In genomic region chr19:42589792-42590191, GRCh38 we compare ENCODE assay signal across 10 cellular contexts. TPM values are rescaled to one million over a fixed set of nuclear protein-coding genes. Genes with fewer than 3 reads are reported as not detected.
"Had no signal": no experiment of that assay in that cellular context is flagged by ENCODE, and none has a peak within 500 bp of the region (broad histone marks: within the 10 kb centered on the region; RNA-seq: fewer than 3 reads in every experiment).

No MANE protein-coding gene starts in this region.

- H3K27ac ChIP-seq: KMS-11 had no signal

- H3K9ac ChIP-seq: KMS-11 had no signal

- DNase-seq: IMR-90, KBM-7, KG1 had no signal

- FAIRE-seq: HepG2, HTR-8/SVneo, K562 had no signal

- H3K4me2 ChIP-seq: KMS-11 had no signal

- ATAC-seq: HepG2, K562 had no signal

- H3K4me3 ChIP-seq: K562 had no signal

RNA-seq across cellular contexts. Expression of gene CEACAM8, which starts 4.9 kb away (rescaled TPM):
- total RNA-seq: HepG2, HT-29, HT1080, IMR-90, K562 had no signal
- polyA plus RNA-seq: HepG2, IgD-negative memory B cell, IMR-90, K562 had no signal
